ENCODE assay signal across 8 cellular contexts in genomic region chr6:106446287-106446885, GRCh38.
DNase-seq lines count a peak whose midpoint lies in the region; ATAC-seq and TF ChIP-seq lines count a peak whose summit lies in the region.

No MANE protein-coding gene starts in this region.

- TF ChIP-seq EP300 in neural cell (conservative IDR thresholded peaks at IDR 0.05; ENCODE audit: poor library complexity, severe bottlenecking): no peak

- no peak for TF ChIP-seq POLR2A in breast epithelium (IDR thresholded peaks at IDR 0.05)

- H3K9me3 ChIP-seq in breast epithelium (no peaks in the 10 kb centered on the region), neural cell (ENCODE audit: low read length) (no peaks in the 10 kb centered on the region)

- ATAC-seq in HG02610 (IDR thresholded peaks at IDR 0.05; ENCODE audit: unreplicated experiment) (no peak), GM18858 (IDR thresholded peaks at IDR 0.05; ENCODE audit: unreplicated experiment) (no peak)

- H3K36me3 ChIP-seq in breast epithelium: no peaks in the 10 kb centered on the region
- H3K36me3 ChIP-seq in neural cell (ENCODE audit: insufficient read depth, low read length): no peaks in the 10 kb centered on the region

- H4K20me1 ChIP-seq in neural cell (ENCODE audit: insufficient read depth): no peaks in the 10 kb centered on the region

- no peak overlapping the region for H3K9ac ChIP-seq in neural cell (ENCODE audit: low read length)

- H3K9me2 ChIP-seq in neural cell (ENCODE audit: insufficient read depth, low read length): no peaks in the 10 kb centered on the region

- no peaks in the 10 kb centered on the region for H3F3A ChIP-seq in neural cell (ENCODE audit: insufficient read depth, low read length, poor library complexity, severe bottlenecking)

- intact Hi-C loops in breast epithelium (cut with DNase I; ENCODE audit: low total_unique reads): loop anchor here (10.0 kb wide), 1 partner anchor 118 kb away; no protein-coding TSS in a partner anchor

- no peaks in the 10 kb centered on the region for H3K27me3 ChIP-seq in breast epithelium
- H3K27me3 ChIP-seq in neural cell (ENCODE audit: insufficient read depth, low read depth, low read length): no peaks in the 10 kb centered on the region

- no peaks in the 10 kb centered on the region for H3K4me1 ChIP-seq in breast epithelium

- H3K4me3 ChIP-seq in breast epithelium (no peak overlapping the region), neural cell (ENCODE audit: low read length) (no peak overlapping the region)

- peak; percentile 74 for TF ChIP-seq RAD21 in neural cell (conservative IDR thresholded peaks at IDR 0.05)

- H3K27ac ChIP-seq in breast epithelium: no peak overlapping the region
- no peak overlapping the region for H3K27ac ChIP-seq in neural cell (ENCODE audit: low read length)

- DNase-seq in ELR (ENCODE audit: low read depth) (peak; percentile 49), NAMALWA (ENCODE audit: low spot score) (peak; percentile 58), breast epithelium (ENCODE audit: low spot score in 2 of 2) (no peak), D341Med (ENCODE audit: low spot score) (no peak), SHP77 (lab: John Stamatoyannopoulos, UW) (no peak)

- no peak overlapping the region for H2AFZ ChIP-seq in neural cell (ENCODE audit: low read depth, low read length)

- no peaks in the 10 kb centered on the region for H3K79me2 ChIP-seq in neural cell (replicated peaks; ENCODE audit: insufficient read depth, low read length)

- no peak overlapping the region for H3K4me2 ChIP-seq in neural cell (ENCODE audit: low read length)

- TF ChIP-seq CTCF in breast epithelium (IDR thresholded peaks at IDR 0.05): peak in 2 of 3 donors; percentile 32 to 49
- TF ChIP-seq CTCF in neural cell (IDR thresholded peaks at IDR 0.05; ENCODE audit: poor library complexity, severe bottlenecking): peak; percentile 74

TF ChIP-seq in neural cell, 6 proteins besides CTCF, POLR2A, EP300 and RAD21:
- TF ChIP-seq TAF1 (IDR thresholded peaks at IDR 0.05; ENCODE audit: low read depth): no peak
- TF ChIP-seq SMC3 (conservative IDR thresholded peaks at IDR 0.05; ENCODE audit: poor library complexity): peak; percentile 71

Comparison
In these comparisons a context has a peak if more than half of its experiments do, and no peak if none do; other contexts are left out.
1. DNase-seq: peak in ELR (single experiment) and NAMALWA (single experiment); none in breast epithelium (0 of 2), D341Med (single experiment) and SHP77 (0 of 2).